ENCODE assay signal across 8 cellular contexts in genomic region chr10:21497177-21497807, GRCh38. TPM values are rescaled to one million over a fixed set of nuclear protein-coding genes. Genes with fewer than 3 reads are reported as not detected.
DNase-seq lines count a peak whose midpoint lies in the region; ATAC-seq and TF ChIP-seq lines count a peak whose summit lies in the region.

No MANE protein-coding gene starts in this region.

- H3K27me3 Mint-ChIP-seq in activated T-cell treated with anti-CD3 and anti-CD28 coated beads, Interleukin-2, amount 50 U/mL, for 24 hours, result peaks cover 76% of the 10 kb centered on the region
- H3K27me3 Mint-ChIP-seq in naive B cell, result peaks cover 61 to 69% (median 65%) of the 10 kb centered on the region in 3 donors

- no peak overlapping the region for H3K27ac ChIP-seq in AG04450 (ENCODE audit: low read depth, low read length)

- H3K27ac Mint-ChIP-seq in activated T-cell treated with anti-CD3 and anti-CD28 coated beads, Interleukin-2, amount 50 U/mL, for 24 hours, result no peak overlapping the region
- peak overlapping the region in 2 of 6 donors; percentile 33 to 37 for H3K27ac Mint-ChIP-seq in naive B cell

- H3K9me3 Mint-ChIP-seq in activated T-cell treated with anti-CD3 and anti-CD28 coated beads, Interleukin-2, amount 50 U/mL, for 24 hours, result no peaks in the 10 kb centered on the region
- no peaks in the 10 kb centered on the region for H3K9me3 Mint-ChIP-seq in naive B cell

- POLR2A ChIA-PET in AG04450 (lab: Yijun Ruan, JAX), result interaction anchor here (0.6 to 3.3 kb wide), 6 partner anchors 19 to 161 kb away, joined by 3 to 10 read pairs (median 4); partner anchors contain the start of gene SKIDA1

- H3K27me3 ChIP-seq in AG04450 (ENCODE audit: control insufficient read depth, insufficient read depth, low read length), result no peaks in the 10 kb centered on the region

- DNase-seq in AG04450 (ENCODE audit: low read depth, low spot score), result no peak
- no peak for DNase-seq in GM12864 (ENCODE audit: low read depth)
- DNase-seq in NCI-H2171 treated with DMSO at 0.1 percent for 48 hours (lab: John Stamatoyannopoulos, UW), result peak; percentile 72
- peak; percentile 56 for DNase-seq in activated T-cell treated with anti-CD3 and anti-CD28 coated beads, Interleukin-2, amount 50 U/mL, for 24 hours
- peak; percentile 80 for DNase-seq in fibroblast of the aortic adventitia (ENCODE audit: low read depth)
- no peak for DNase-seq in naive B cell
- DNase-seq in ureter (ENCODE audit: low spot score), result peak; percentile 94

- H3K36me3 Mint-ChIP-seq in activated T-cell treated with anti-CD3 and anti-CD28 coated beads, Interleukin-2, amount 50 U/mL, for 24 hours (ENCODE audit: low read depth), result no peaks in the 10 kb centered on the region
- H3K36me3 Mint-ChIP-seq in naive B cell, result no peaks in the 10 kb centered on the region

- H3K4me3 Mint-ChIP-seq in activated T-cell treated with anti-CD3 and anti-CD28 coated beads, Interleukin-2, amount 50 U/mL, for 24 hours, result peak overlapping the region; percentile 81
- H3K4me3 Mint-ChIP-seq in naive B cell, result peak overlapping the region; percentile 25 to 91 (median 76)

- no peak for ATAC-seq in naive B cell (ENCODE audit: low read depth in 2 of 2)
- ATAC-seq in GM19035 (IDR thresholded peaks at IDR 0.05; ENCODE audit: unreplicated experiment), result no peak

- CTCF ChIA-PET in AG04450 (lab: Charles Lee), result interaction anchor here (0.6 to 3.5 kb wide), 11 partner anchors 12 to 1624 kb away, joined by 3 to 55 read pairs (median 6); no protein-coding TSS in a partner anchor

- H3K4me1 Mint-ChIP-seq in activated T-cell treated with anti-CD3 and anti-CD28 coated beads, Interleukin-2, amount 50 U/mL, for 24 hours (ENCODE audit: low read depth), result peaks cover 23% of the 10 kb centered on the region
- peaks cover 14 to 24% (median 20%) of the 10 kb centered on the region in 3 donors for H3K4me1 Mint-ChIP-seq in naive B cell

- TF ChIP-seq CTCF in AG04450 (IDR thresholded peaks at IDR 0.05; ENCODE audit: low read depth, low read length), result no peak
- TF ChIP-seq CTCF in GM12864 (IDR thresholded peaks at IDR 0.05; ENCODE audit: low read depth, low read length, missing control alignments), result no peak
- TF ChIP-seq CTCF in fibroblast of the aortic adventitia (IDR thresholded peaks at IDR 0.05; ENCODE audit: insufficient read depth, low read length), result no peak

- H3K4me3 ChIP-seq in AG04450 (ENCODE audit: low read depth, low read length), result peak overlapping the region; percentile 85
- H3K4me3 ChIP-seq in GM12864 (ENCODE audit: low read depth, low read length), result peak overlapping the region; percentile 74
- peak overlapping the region; percentile 85 for H3K4me3 ChIP-seq in fibroblast of the aortic adventitia (ENCODE audit: low read depth, low read length)

- peaks cover 19% of the 10 kb centered on the region for H3K9me3 ChIP-seq in AG04450 (ENCODE audit: control insufficient read depth, insufficient read depth, low read length)

RNA-seq across cellular contexts. Expression of gene SKIDA1, which starts 28.2 kb away (rescaled TPM):
- polyA plus RNA-seq in AG04450 (2011; rRNA removed) (0.62 and 0.63 TPM in 2 replicates), naive B cell (ENCODE audit: low read depth in 6 of 6) (not detected)
- polyA minus RNA-seq in AG04450 (2011; rRNA and poly(A)+ RNA removed), result 0.83 and 0.87 TPM in 2 replicates
- total RNA-seq in fibroblast of the aortic adventitia (ENCODE audit: low replicate concordance) (0.41 and 0.90 TPM in 2 replicates), ureter (3.6 TPM)

RNA-seq across cellular contexts. Expression of gene MLLT10, which starts 36.7 kb away (rescaled TPM):
- polyA plus RNA-seq in AG04450 (2011; rRNA removed) (35.3 and 41.0 TPM in 2 replicates), naive B cell (ENCODE audit: low read depth in 6 of 6) (1 to 10 TPM; 3.8 to 7.3 (median 6.6) TPM)
- polyA minus RNA-seq in AG04450 (2011; rRNA and poly(A)+ RNA removed), result 60.7 and 83.6 TPM in 2 replicates
- total RNA-seq in fibroblast of the aortic adventitia (ENCODE audit: low replicate concordance) (36.1 and 47.6 TPM in 2 replicates), ureter (83.7 TPM)

Comparison
In these comparisons a context has a peak if more than half of its experiments do, and no peak if none do; other contexts are left out.
1. DNase-seq: peak in NCI-H2171 treated with DMSO at 0.1 percent for 48 hours (single experiment), activated T-cell treated with anti-CD3 and anti-CD28 coated beads, Interleukin-2, amount 50 U/mL, for 24 hours (single experiment), fibroblast of the aortic adventitia (single experiment) and ureter (single experiment); none in AG04450 (single experiment), GM12864 (single experiment) and naive B cell (single experiment).
2. Peak in every context shown above with its lines, with median percentiles within 50 percentile points of each other: H3K4me3 ChIP-seq.